ENCODE assay signal across 15 cellular contexts in genomic region chr2:31079665-31080064, GRCh38. TPM values are rescaled to one million over a fixed set of nuclear protein-coding genes. Genes with fewer than 3 reads are reported as not detected.
DNase-seq lines count a peak whose midpoint lies in the region; ATAC-seq and TF ChIP-seq lines count a peak whose summit lies in the region.
"Had no signal": no experiment of that assay in that cellular context is flagged by ENCODE, and none has a peak within 500 bp of the region (broad histone marks: within the 10 kb centered on the region; RNA-seq: fewer than 3 reads in every experiment).

No MANE protein-coding gene starts in this region.

- no peak overlapping the region for H3K14ac ChIP-seq in neuronal stem cell (ENCODE audit: low read length)

- H3K9ac ChIP-seq in neuronal stem cell (ENCODE audit: low read depth, low read length, poor library complexity) = no peak overlapping the region

- intact Hi-C loops in testis (cut with DNase I; ENCODE audit: low total_unique reads) = no loop called here

- H3K36me3 ChIP-seq in neuronal stem cell (replicated peaks in 1 of 2; ENCODE audit: control insufficient read depth in 2 of 2, insufficient read depth in 2 of 2, low read length in 2 of 2) (no peaks in the 10 kb centered on the region), testis (ENCODE audit: low read depth, missing control alignments) (no peaks in the 10 kb centered on the region)

- H2AK5ac ChIP-seq in neuronal stem cell (ENCODE audit: low read depth, low read length) = no peak overlapping the region

- no peak overlapping the region for H3K23ac ChIP-seq in neuronal stem cell (ENCODE audit: low read depth, low read length, poor library complexity)

- peaks cover 0 to 3% (median 0%) of the 10 kb centered on the region in 3 experiments for H3K27me3 ChIP-seq in neuronal stem cell (ENCODE audit: control insufficient read depth in 3 of 3, insufficient read depth in 3 of 3, low read depth in 1 of 3, low read length in 3 of 3)
- H3K27me3 ChIP-seq in testis = no peaks in the 10 kb centered on the region

- no CpG with 5 or more reads among the region's 5 CpGs for WGBS in neuronal stem cell (ENCODE audit: extremely low coverage in 2 of 2, insufficient read length in 2 of 2, insufficient replicate concordance in 1 of 2), 2 donors
- WGBS in testis, 2 donors = 80% methylated on average over 4 to 5 of the region's 5 CpGs

- H3K27ac ChIP-seq in neuronal stem cell (replicated peaks; ENCODE audit: low read length) = no peak overlapping the region
- no peak overlapping the region for H3K27ac ChIP-seq in testis
- H3K27ac ChIP-seq: psoas muscle had no signal

- peak; percentile 24 for TF ChIP-seq CTCF in NB4 (IDR thresholded peaks at IDR 0.05; ENCODE audit: low read depth, low read length)
- no peak for TF ChIP-seq CTCF in GM20000 (IDR thresholded peaks at IDR 0.05; ENCODE audit: extremely low read depth, missing control alignments)
- no peak for TF ChIP-seq CTCF in testis (IDR thresholded peaks at IDR 0.05)

- H3K79me1 ChIP-seq in neuronal stem cell (ENCODE audit: low read depth, low read length) = no peaks in the 10 kb centered on the region

- no peak overlapping the region for H2BK5ac ChIP-seq in neuronal stem cell (ENCODE audit: low read length)

- ATAC-seq in HG03097 (IDR thresholded peaks at IDR 0.05; ENCODE audit: low FRiP score, unreplicated experiment) = no peak
- ATAC-seq: psoas muscle had no signal

- peak; percentile 56 for DNase-seq in ELF-1 (ENCODE audit: low read depth, low spot score)
- no peak for DNase-seq in NB4 (ENCODE audit: low read depth)
- DNase-seq in ecto neural progenitor cell (ENCODE audit: low spot score) = peak; percentile 69
- peak; percentile 32 for DNase-seq in neuronal stem cell (ENCODE audit: low spot score)
- no peak for DNase-seq in GM20000 (ENCODE audit: low spot score)
- DNase-seq in testis = no peak
- no peak for DNase-seq in DMS114 treated with DMSO at 0.1 percent for 48 hours (lab: John Stamatoyannopoulos, UW; ENCODE audit: unreplicated experiment)
- DNase-seq: activated gamma-delta T cell; CD4-positive, alpha-beta memory T cell; Karpas-422; NCI-H187 treated with DMSO at 0.1 percent for 48 hours; psoas muscle; SHP77; trophoblast cell had no signal

- H4K91ac ChIP-seq in neuronal stem cell (ENCODE audit: low read depth, low read length, poor library complexity) = no peak overlapping the region

- H3K4me2 ChIP-seq in neuronal stem cell (ENCODE audit: insufficient read depth, low read length, poor library complexity, severe bottlenecking) = no peak overlapping the region

- H3K18ac ChIP-seq in neuronal stem cell (ENCODE audit: low read length) = no peak overlapping the region

- no peak overlapping the region for H2BK15ac ChIP-seq in neuronal stem cell (ENCODE audit: low read length)

- H3K4me1 ChIP-seq in neuronal stem cell (ENCODE audit: control insufficient read depth in 2 of 2, insufficient read depth in 1 of 2, low read depth in 1 of 2, low read length in 2 of 2) (peaks cover 0 to 4% of the 10 kb centered on the region in 2 donors), testis (no peaks in the 10 kb centered on the region)
- H3K4me1 ChIP-seq: psoas muscle had no signal

- no peak overlapping the region for H3K4ac ChIP-seq in neuronal stem cell (ENCODE audit: low read length)

- H4K8ac ChIP-seq in neuronal stem cell (ENCODE audit: low read depth, low read length) = no peak overlapping the region

- H3K4me3 ChIP-seq in NB4 (ENCODE audit: low read depth, low read length) (no peak overlapping the region), neuronal stem cell (ENCODE audit: low read length in 2 of 2) (no peak overlapping the region), testis (no peak overlapping the region)
- H3K4me3 ChIP-seq: psoas muscle had no signal

- no peak overlapping the region for H2AFZ ChIP-seq in neuronal stem cell (ENCODE audit: low read length)

- H2BK120ac ChIP-seq in neuronal stem cell (ENCODE audit: low read depth, low read length) = no peak overlapping the region

- TF ChIP-seq POLR2A in NB4 (IDR thresholded peaks at IDR 0.05; ENCODE audit: extremely low read depth, insufficient read length) (no peak), testis (IDR thresholded peaks at IDR 0.05) (no peak)

- no peak overlapping the region for H2BK12ac ChIP-seq in neuronal stem cell (ENCODE audit: low read length)

- H3K9me3 ChIP-seq in neuronal stem cell (replicated peaks in 1 of 2; ENCODE audit: control insufficient read depth in 2 of 2, insufficient read depth in 1 of 2, low read depth in 1 of 2, low read length in 2 of 2) (peaks cover 0 to 2% of the 10 kb centered on the region in 2 donors), testis (no peaks in the 10 kb centered on the region)
- H3K9me3 ChIP-seq: psoas muscle had no signal

RNA-seq across cellular contexts. Expression of gene GALNT14, which starts 58.6 kb away (rescaled TPM):
- 1.7 TPM for polyA plus RNA-seq in neuronal stem cell (2013, experiment 1 of 2)
- 1.5 TPM for polyA plus RNA-seq in neuronal stem cell (2013, experiment 2 of 2)
- total RNA-seq in testis = 10 to 100 TPM; 11.6 to 31.5 TPM
- 6.9 TPM for polyA plus RNA-seq in testis (ENCODE audit: insufficient read depth, low read depth, low replicate concordance)
- polyA plus RNA-seq: CD4-positive, alpha-beta memory T cell had no signal

Comparison
In these comparisons a context has a peak if more than half of its experiments do, and no peak if none do; other contexts are left out.
1. DNase-seq: peak in ELF-1 (single experiment), ecto neural progenitor cell (single experiment) and neuronal stem cell (single experiment); none in NB4 (single experiment), GM20000 (single experiment), testis (single experiment) and DMS114 treated with DMSO at 0.1 percent for 48 hours (single experiment).